ENCODE assay signal across 1 cellular context in the genomic region with DNA sequence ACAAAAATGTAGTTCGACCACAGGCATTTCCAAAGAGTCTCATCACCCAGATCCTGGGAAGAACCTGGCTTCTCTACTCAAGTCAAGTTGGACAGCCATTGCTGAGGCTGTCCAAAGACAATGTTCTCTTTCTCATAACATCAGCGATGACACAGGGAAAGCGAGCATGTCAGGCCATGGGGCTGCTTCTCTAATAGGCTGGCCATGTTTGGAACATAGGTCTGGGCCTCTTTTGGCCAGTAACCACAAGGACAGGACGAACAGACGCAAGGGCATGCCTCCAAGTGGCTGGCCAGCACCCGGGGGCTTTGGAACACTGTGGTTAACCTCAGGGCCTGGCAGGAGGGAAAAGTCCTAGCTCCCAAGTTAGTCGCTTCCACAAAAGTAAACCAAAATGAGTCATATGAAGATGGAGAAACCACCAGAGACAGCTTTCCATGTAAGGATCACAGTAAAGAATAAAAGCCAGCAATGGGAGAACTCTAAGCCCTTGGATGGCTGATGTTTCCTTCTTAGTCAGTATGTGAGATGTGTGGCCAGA.
A peak's percentile ranks its signal among the peaks of the same experiment; 100 is the strongest.
TF ChIP-seq lines count a peak whose summit lies in the region.

No MANE protein-coding gene starts in this region.

TF ChIP-seq in SK-N-SH, 30 proteins besides CTCF, POLR2A, EP300 and RAD21 (continued from another document):
- TF ChIP-seq IRF3 (IDR thresholded peaks at IDR 0.05; ENCODE audit: low read depth, low read length): no peak
- TF ChIP-seq, protein P1, sequence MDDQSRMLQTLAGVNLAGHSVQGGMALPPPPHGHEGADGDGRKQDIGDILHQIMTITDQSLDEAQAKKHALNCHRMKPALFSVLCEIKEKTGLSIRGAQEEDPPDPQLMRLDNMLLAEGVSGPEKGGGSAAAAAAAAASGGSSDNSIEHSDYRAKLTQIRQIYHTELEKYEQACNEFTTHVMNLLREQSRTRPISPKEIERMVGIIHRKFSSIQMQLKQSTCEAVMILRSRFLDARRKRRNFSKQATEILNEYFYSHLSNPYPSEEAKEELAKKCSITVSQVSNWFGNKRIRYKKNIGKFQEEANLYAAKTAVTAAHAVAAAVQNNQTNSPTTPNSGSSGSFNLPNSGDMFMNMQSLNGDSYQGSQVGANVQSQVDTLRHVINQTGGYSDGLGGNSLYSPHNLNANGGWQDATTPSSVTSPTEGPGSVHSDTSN (IDR thresholded peaks at IDR 0.05): peak; percentile 26; the same call in 1 of the 2 replicates
- TF ChIP-seq MXI1 (IDR thresholded peaks at IDR 0.05; ENCODE audit: low read depth, low read length): no peak
- TF ChIP-seq EZH2phosphoT487 (IDR thresholded peaks at IDR 0.05; ENCODE audit: borderline replicate concordance, low read depth): no peak
- TF ChIP-seq YY1 (IDR thresholded peaks at IDR 0.05; ENCODE audit: low read depth): no peak
- no peak for TF ChIP-seq GATA2 (CRISPR knock-in tag; IDR thresholded peaks at IDR 0.05)
- TF ChIP-seq, protein P2, sequence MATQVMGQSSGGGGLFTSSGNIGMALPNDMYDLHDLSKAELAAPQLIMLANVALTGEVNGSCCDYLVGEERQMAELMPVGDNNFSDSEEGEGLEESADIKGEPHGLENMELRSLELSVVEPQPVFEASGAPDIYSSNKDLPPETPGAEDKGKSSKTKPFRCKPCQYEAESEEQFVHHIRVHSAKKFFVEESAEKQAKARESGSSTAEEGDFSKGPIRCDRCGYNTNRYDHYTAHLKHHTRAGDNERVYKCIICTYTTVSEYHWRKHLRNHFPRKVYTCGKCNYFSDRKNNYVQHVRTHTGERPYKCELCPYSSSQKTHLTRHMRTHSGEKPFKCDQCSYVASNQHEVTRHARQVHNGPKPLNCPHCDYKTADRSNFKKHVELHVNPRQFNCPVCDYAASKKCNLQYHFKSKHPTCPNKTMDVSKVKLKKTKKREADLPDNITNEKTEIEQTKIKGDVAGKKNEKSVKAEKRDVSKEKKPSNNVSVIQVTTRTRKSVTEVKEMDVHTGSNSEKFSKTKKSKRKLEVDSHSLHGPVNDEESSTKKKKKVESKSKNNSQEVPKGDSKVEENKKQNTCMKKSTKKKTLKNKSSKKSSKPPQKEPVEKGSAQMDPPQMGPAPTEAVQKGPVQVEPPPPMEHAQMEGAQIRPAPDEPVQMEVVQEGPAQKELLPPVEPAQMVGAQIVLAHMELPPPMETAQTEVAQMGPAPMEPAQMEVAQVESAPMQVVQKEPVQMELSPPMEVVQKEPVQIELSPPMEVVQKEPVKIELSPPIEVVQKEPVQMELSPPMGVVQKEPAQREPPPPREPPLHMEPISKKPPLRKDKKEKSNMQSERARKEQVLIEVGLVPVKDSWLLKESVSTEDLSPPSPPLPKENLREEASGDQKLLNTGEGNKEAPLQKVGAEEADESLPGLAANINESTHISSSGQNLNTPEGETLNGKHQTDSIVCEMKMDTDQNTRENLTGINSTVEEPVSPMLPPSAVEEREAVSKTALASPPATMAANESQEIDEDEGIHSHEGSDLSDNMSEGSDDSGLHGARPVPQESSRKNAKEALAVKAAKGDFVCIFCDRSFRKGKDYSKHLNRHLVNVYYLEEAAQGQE (IDR thresholded peaks at IDR 0.05; ENCODE audit: low read depth, low read length): no peak
